Comparison of ENCODE assay signal across 8 cellular contexts in genomic region chr16:11743308-11744074, GRCh38. TPM values are rescaled to one million over a fixed set of nuclear protein-coding genes. Genes with fewer than 3 reads are reported as not detected.
DNase-seq lines count a peak whose midpoint lies in the region; ATAC-seq and TF ChIP-seq lines count a peak whose summit lies in the region.

No MANE protein-coding gene starts in this region.

- peak overlapping the region; percentile 11 for H3K27ac ChIP-seq in SJSA1
- H3K27ac ChIP-seq in cingulate gyrus (ENCODE audit: low read depth, low read length) = peak overlapping the region; percentile 85
- peak overlapping the region; percentile 74 for H3K27ac ChIP-seq in substantia nigra (ENCODE audit: low read depth, low read length, poor library complexity, severe bottlenecking)

- DNase-seq in Ammon's horn (ENCODE audit: low spot score) (peak; percentile 47), GM20000 (ENCODE audit: low spot score) (peak; percentile 43), SJSA1 (ENCODE audit: low read depth in 1 of 2, low spot score in 2 of 2) (peak in 1 of 2 experiments; percentile 25), lung microvascular endothelial cell (ENCODE audit: low read depth in 2 of 2) (peak; percentile 56 to 69), substantia nigra (lab: John Stamatoyannopoulos, UW) (peak in 13 of 49 donors; percentile 5 to 57 (median 21))

- ATAC-seq in GM21367 (IDR thresholded peaks at IDR 0.05; ENCODE audit: unreplicated experiment) = no peak
- ATAC-seq in HG02870 (IDR thresholded peaks at IDR 0.05; ENCODE audit: unreplicated experiment) = no peak

- H3K4me1 ChIP-seq in SJSA1 (replicated peaks) = peaks cover 14% of the 10 kb centered on the region

- no peaks in the 10 kb centered on the region for H3K9me3 ChIP-seq in SJSA1 (replicated peaks)

- H3K4me3 ChIP-seq in SJSA1 = peak overlapping the region; percentile 93

- H3K36me3 ChIP-seq in SJSA1 = peaks cover 19% of the 10 kb centered on the region

- no peak for TF ChIP-seq CTCF in GM20000 (IDR thresholded peaks at IDR 0.05; ENCODE audit: extremely low read depth, missing control alignments)

- no peaks in the 10 kb centered on the region for H3K27me3 ChIP-seq in SJSA1 (replicated peaks)

RNA-seq across cellular contexts. Expression of gene TXNDC11, which starts 0.8 kb away (rescaled TPM):
- 22.1 and 29.7 TPM in 2 replicates for total RNA-seq in SJSA1 (2014; rRNA removed; shearing (Covaris generic))
- 23.8 and 32.7 TPM in 2 replicates for total RNA-seq in lung microvascular endothelial cell

RNA-seq across cellular contexts. Expression of gene ZC3H7A, which starts 53.6 kb away (rescaled TPM):
- total RNA-seq in SJSA1 (2014; rRNA removed; shearing (Covaris generic)) = 47.4 and 60.9 TPM in 2 replicates
- total RNA-seq in lung microvascular endothelial cell = 35.1 and 53.2 TPM in 2 replicates

Comparison
In these comparisons a context has a peak if more than half of its experiments do, and no peak if none do; other contexts are left out.
1. H3K27ac ChIP-seq: peak in every context shown above with its lines; median percentile 85 in cingulate gyrus; 74 in substantia nigra; 11 in SJSA1.